Comparison of ENCODE assay signal across 18 cellular contexts in genomic region chr19:2287585-2287984, GRCh38. TPM values are rescaled to one million over a fixed set of nuclear protein-coding genes. Genes with fewer than 3 reads are reported as not detected.
"Had no signal": no experiment of that assay in that cellular context is flagged by ENCODE, and none has a peak within 500 bp of the region (broad histone marks: within the 10 kb centered on the region; RNA-seq: fewer than 3 reads in every experiment).

No MANE protein-coding gene starts in this region.

- ATAC-seq: activated CD4-positive, alpha-beta T cell treated with anti-CD3 and anti-CD28 coated beads for 36 hours; body of pancreas; gastroesophageal sphincter had no signal

- H3K9ac ChIP-seq: neural progenitor cell had no signal

- DNase-seq: activated CD4-positive, alpha-beta T cell treated with anti-CD3 and anti-CD28 coated beads for 36 hours; activated naive CD4-positive, alpha-beta T cell treated with anti-CD3 and anti-CD28 coated beads for 36 hours; amniotic stem cell; body of pancreas; central memory CD4-positive, alpha-beta T cell; effector memory CD4-positive, alpha-beta T cell; kidney glomerular epithelial cell; stimulated activated CD4-positive, alpha-beta T cell treated with anti-CD3 and anti-CD28 coated beads, Interleukin-4, amount 100 ng/mL, for 4 hours; tibial artery had no signal

- H3K27ac Mint-ChIP-seq: activated CD4-positive, alpha-beta T cell treated with anti-CD3 and anti-CD28 coated beads for 36 hours; activated naive CD4-positive, alpha-beta T cell treated with anti-CD3 and anti-CD28 coated beads for 36 hours; activated T-helper 1 cell treated with anti-CD3 and anti-CD28 coated beads, Interleukin-12 subunit alpha, Interleukin-12 subunit beta, Interleukin-2, Interleukin-4 antibody, amounts not matched to agents 30 ng/mL and 10 ng/mL and 1 ng/mL, durations not matched to agents 14 hours and 24 hours and 36 hours; neural progenitor cell had no signal

- H3K4me3 ChIP-seq: body of pancreas, coronary artery, gastroesophageal sphincter, neural progenitor cell, tibial artery had no signal

- H3K27ac ChIP-seq: body of pancreas, coronary artery, epithelial cell of prostate, gastroesophageal sphincter, neural progenitor cell, tibial artery had no signal

- H3K4me2 ChIP-seq: neural progenitor cell had no signal

- H3K9me3 ChIP-seq: body of pancreas, gastroesophageal sphincter, tibial artery had no signal

- H3K9me3 Mint-ChIP-seq: activated naive CD4-positive, alpha-beta T cell treated with anti-CD3 and anti-CD28 coated beads for 36 hours; activated T-helper 1 cell treated with anti-CD3 and anti-CD28 coated beads, Interleukin-12 subunit alpha, Interleukin-12 subunit beta, Interleukin-2, Interleukin-4 antibody, amounts not matched to agents 30 ng/mL and 10 ng/mL and 1 ng/mL, durations not matched to agents 14 hours and 24 hours and 36 hours; T-helper 2 cell treated with Interferon-gamma antibody and Interleukin-4, amounts not matched to agents 5 μg/mL and 100 μg/mL, for 36 hours had no signal

- H3K4me3 Mint-ChIP-seq: activated CD4-positive, alpha-beta T cell treated with anti-CD3 and anti-CD28 coated beads for 36 hours; activated naive CD4-positive, alpha-beta T cell treated with anti-CD3 and anti-CD28 coated beads for 36 hours; neural progenitor cell; T-helper 2 cell treated with Interferon-gamma antibody and Interleukin-4, amounts not matched to agents 5 μg/mL and 100 μg/mL, for 36 hours had no signal

- H2AFZ ChIP-seq: neural progenitor cell had no signal

- H3K36me3 ChIP-seq: gastroesophageal sphincter, neural progenitor cell had no signal

RNA-seq across cellular contexts. Expression of gene PEAK3, which starts 5.6 kb away (rescaled TPM):
- total RNA-seq: activated CD4-positive, alpha-beta T cell treated with anti-CD3 and anti-CD28 coated beads for 36 hours; activated naive CD4-positive, alpha-beta T cell treated with anti-CD3 and anti-CD28 coated beads for 36 hours; skeletal muscle tissue had no signal

RNA-seq across cellular contexts. Expression of gene LINGO3, which starts 20.4 kb away (rescaled TPM):
- total RNA-seq: activated CD4-positive, alpha-beta T cell treated with anti-CD3 and anti-CD28 coated beads for 36 hours; activated naive CD4-positive, alpha-beta T cell treated with anti-CD3 and anti-CD28 coated beads for 36 hours; body of pancreas; gastroesophageal sphincter; myocyte; skeletal muscle tissue had no signal

RNA-seq across cellular contexts. Expression of gene JSRP1, which starts 31.4 kb away (rescaled TPM):
- total RNA-seq: activated T-helper 1 cell treated with anti-CD3 and anti-CD28 coated beads, Interleukin-12 subunit alpha, Interleukin-12 subunit beta, Interleukin-2, Interleukin-4 antibody, amounts not matched to agents 30 ng/mL and 10 ng/mL and 1 ng/mL, durations not matched to agents 14 hours and 24 hours and 36 hours; body of pancreas; lower leg skin had no signal
